In the genomic region with DNA sequence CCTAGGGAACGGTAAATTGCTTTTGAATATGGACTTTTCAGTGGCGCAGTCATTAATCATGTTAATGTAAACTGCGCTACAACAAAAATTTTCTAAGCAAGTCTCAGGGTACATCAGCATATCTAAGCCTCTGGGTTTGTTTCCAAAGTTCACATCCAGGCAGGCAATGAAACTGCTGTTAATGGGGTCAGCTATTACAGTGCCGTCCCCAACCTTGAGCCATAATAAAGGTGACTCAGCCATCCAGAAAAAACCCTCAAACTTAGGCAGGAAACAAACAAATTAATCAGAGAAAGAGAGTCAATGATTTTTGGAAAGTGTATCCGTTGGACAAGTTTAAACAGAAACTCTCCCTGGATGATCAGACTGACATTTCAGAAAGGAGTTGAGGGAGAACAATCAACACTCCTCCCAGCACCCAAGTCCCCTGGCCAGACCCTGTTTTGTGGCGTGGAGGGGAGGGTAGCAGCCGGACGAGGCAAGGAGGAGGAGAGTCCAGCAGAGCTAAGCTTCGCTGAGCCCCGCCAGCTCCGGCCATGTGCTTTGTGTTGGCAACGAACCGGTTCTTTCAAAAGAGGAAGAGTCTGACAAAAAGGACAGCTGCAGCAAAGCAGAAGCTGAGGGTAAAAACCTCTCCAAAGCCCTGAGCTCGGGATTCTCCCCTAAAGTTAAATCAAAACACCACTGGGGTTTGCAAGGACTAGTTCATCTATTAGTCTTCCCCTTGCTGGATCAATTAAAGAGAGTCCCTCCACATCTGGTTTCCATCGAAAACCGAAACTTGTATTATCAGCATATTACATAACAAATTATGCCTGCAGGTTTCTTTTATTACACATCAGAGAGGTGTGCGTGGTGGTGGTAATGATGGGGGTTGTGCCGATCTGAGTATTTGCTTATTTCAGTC, we compare ENCODE assay signal across 1 cellular context.
TF ChIP-seq lines count a peak whose summit lies in the region.

No MANE protein-coding gene starts in this region.

TF ChIP-seq in K562, 482 proteins besides CTCF, POLR2A, EP300 and RAD21 (continues in another document):
- no peak for TF ChIP-seq ZC3H4 (CRISPR knock-in tag; IDR thresholded peaks at IDR 0.05; ENCODE audit: borderline replicate concordance)
- TF ChIP-seq ZNF764 (CRISPR knock-in tag; IDR thresholded peaks at IDR 0.05; ENCODE audit: low read depth), result no peak
- TF ChIP-seq BRCA1 (IDR thresholded peaks at IDR 0.05), result no peak
- TF ChIP-seq BRCA1 (CRISPR knock-in tag; IDR thresholded peaks at IDR 0.05), result no peak
- TF ChIP-seq C11orf30 (IDR thresholded peaks at IDR 0.05; ENCODE audit: low read depth), result peak; percentile 44; the same call in 1 of the 2 replicates
- TF ChIP-seq, protein P1, sequence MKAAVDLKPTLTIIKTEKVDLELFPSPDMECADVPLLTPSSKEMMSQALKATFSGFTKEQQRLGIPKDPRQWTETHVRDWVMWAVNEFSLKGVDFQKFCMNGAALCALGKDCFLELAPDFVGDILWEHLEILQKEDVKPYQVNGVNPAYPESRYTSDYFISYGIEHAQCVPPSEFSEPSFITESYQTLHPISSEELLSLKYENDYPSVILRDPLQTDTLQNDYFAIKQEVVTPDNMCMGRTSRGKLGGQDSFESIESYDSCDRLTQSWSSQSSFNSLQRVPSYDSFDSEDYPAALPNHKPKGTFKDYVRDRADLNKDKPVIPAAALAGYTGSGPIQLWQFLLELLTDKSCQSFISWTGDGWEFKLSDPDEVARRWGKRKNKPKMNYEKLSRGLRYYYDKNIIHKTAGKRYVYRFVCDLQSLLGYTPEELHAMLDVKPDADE (conservative IDR thresholded peaks at IDR 0.05; ENCODE audit: control insufficient read depth, low read depth, low read length), result no peak
- TF ChIP-seq, protein P2, sequence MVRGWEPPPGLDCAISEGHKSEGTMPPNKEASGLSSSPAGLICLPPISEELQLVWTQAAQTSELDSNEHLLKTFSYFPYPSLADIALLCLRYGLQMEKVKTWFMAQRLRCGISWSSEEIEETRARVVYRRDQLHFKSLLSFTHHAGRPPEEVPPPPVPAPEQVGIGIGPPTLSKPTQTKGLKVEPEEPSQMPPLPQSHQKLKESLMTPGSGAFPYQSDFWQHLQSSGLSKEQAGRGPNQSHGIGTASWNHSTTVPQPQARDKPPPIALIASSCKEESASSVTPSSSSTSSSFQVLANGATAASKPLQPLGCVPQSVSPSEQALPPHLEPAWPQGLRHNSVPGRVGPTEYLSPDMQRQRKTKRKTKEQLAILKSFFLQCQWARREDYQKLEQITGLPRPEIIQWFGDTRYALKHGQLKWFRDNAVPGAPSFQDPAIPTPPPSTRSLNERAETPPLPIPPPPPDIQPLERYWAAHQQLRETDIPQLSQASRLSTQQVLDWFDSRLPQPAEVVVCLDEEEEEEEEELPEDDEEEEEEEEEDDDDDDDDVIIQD (CRISPR knock-in tag; IDR thresholded peaks at IDR 0.05), result no peak
- TF ChIP-seq SMC3 (conservative IDR thresholded peaks at IDR 0.05; ENCODE audit: insufficient read depth, low read depth, low read length), result no peak
- no peak for TF ChIP-seq KAT8 (IDR thresholded peaks at IDR 0.05; ENCODE audit: low read depth)
- TF ChIP-seq PYGO2 (tag; IDR thresholded peaks at IDR 0.05), result no peak
- TF ChIP-seq, protein P3, sequence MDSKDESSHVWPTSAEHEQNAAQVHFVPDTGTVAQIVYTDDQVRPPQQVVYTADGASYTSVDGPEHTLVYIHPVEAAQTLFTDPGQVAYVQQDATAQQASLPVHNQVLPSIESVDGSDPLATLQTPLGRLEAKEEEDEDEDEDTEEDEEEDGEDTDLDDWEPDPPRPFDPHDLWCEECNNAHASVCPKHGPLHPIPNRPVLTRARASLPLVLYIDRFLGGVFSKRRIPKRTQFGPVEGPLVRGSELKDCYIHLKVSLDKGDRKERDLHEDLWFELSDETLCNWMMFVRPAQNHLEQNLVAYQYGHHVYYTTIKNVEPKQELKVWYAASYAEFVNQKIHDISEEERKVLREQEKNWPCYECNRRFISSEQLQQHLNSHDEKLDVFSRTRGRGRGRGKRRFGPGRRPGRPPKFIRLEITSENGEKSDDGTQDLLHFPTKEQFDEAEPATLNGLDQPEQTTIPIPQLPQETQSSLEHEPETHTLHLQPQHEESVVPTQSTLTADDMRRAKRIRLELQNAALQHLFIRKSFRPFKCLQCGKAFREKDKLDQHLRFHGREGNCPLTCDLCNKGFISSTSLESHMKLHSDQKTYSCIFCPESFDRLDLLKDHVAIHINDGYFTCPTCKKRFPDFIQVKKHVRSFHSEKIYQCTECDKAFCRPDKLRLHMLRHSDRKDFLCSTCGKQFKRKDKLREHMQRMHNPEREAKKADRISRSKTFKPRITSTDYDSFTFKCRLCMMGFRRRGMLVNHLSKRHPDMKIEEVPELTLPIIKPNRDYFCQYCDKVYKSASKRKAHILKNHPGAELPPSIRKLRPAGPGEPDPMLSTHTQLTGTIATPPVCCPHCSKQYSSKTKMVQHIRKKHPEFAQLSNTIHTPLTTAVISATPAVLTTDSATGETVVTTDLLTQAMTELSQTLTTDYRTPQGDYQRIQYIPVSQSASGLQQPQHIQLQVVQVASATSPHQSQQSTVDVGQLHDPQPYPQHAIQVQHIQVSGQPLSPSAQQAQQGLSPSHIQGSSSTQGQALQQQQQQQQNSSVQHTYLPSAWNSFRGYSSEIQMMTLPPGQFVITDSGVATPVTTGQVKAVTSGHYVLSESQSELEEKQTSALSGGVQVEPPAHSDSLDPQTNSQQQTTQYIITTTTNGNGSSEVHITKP (IDR thresholded peaks at IDR 0.05; ENCODE audit: partially characterized antibody), result no peak
- TF ChIP-seq CSDE1 (IDR thresholded peaks at IDR 0.05), result no peak
- no peak for TF ChIP-seq CBFA2T2 (conservative IDR thresholded peaks at IDR 0.05)
- TF ChIP-seq, protein P4, sequence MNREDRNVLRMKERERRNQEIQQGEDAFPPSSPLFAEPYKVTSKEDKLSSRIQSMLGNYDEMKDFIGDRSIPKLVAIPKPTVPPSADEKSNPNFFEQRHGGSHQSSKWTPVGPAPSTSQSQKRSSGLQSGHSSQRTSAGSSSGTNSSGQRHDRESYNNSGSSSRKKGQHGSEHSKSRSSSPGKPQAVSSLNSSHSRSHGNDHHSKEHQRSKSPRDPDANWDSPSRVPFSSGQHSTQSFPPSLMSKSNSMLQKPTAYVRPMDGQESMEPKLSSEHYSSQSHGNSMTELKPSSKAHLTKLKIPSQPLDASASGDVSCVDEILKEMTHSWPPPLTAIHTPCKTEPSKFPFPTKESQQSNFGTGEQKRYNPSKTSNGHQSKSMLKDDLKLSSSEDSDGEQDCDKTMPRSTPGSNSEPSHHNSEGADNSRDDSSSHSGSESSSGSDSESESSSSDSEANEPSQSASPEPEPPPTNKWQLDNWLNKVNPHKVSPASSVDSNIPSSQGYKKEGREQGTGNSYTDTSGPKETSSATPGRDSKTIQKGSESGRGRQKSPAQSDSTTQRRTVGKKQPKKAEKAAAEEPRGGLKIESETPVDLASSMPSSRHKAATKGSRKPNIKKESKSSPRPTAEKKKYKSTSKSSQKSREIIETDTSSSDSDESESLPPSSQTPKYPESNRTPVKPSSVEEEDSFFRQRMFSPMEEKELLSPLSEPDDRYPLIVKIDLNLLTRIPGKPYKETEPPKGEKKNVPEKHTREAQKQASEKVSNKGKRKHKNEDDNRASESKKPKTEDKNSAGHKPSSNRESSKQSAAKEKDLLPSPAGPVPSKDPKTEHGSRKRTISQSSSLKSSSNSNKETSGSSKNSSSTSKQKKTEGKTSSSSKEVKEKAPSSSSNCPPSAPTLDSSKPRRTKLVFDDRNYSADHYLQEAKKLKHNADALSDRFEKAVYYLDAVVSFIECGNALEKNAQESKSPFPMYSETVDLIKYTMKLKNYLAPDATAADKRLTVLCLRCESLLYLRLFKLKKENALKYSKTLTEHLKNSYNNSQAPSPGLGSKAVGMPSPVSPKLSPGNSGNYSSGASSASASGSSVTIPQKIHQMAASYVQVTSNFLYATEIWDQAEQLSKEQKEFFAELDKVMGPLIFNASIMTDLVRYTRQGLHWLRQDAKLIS (CRISPR knock-in tag; IDR thresholded peaks at IDR 0.05), result no peak
- no peak for TF ChIP-seq BRD9 (IDR thresholded peaks at IDR 0.05; ENCODE audit: low read depth, partially characterized antibody)
- no peak for TF ChIP-seq SREBF1 (IDR thresholded peaks at IDR 0.05; ENCODE audit: borderline replicate concordance, low read depth, low read length)
- TF ChIP-seq ZNF780A (CRISPR knock-in tag; IDR thresholded peaks at IDR 0.05), result no peak
- no peak for TF ChIP-seq U2AF1 (optimal IDR thresholded peaks at IDR 0.05; ENCODE audit: low read depth, low read length)
- 0 out of 2 replicates have a peak, but pooled peaks have one; percentile 23 for TF ChIP-seq L3MBTL2 (IDR thresholded peaks at IDR 0.05)
- TF ChIP-seq ZNF75A (CRISPR knock-in tag; IDR thresholded peaks at IDR 0.05), result no peak
- peak; percentile 77 for TF ChIP-seq MEIS2 (IDR thresholded peaks at IDR 0.05; ENCODE audit: partially characterized antibody)
- TF ChIP-seq SP2 (IDR thresholded peaks at IDR 0.05; ENCODE audit: extremely low read depth, low read depth, low read length, poor library complexity, severe bottlenecking), result no peak
- no peak for TF ChIP-seq RFX5 (IDR thresholded peaks at IDR 0.05; ENCODE audit: low read depth, low read length)
- TF ChIP-seq HIVEP1 (CRISPR knock-in tag; IDR thresholded peaks at IDR 0.05), result no peak
- TF ChIP-seq POU5F1 (IDR thresholded peaks at IDR 0.05; ENCODE audit: borderline replicate concordance, low read depth, low read length, partially characterized antibody), result no peak
- TF ChIP-seq, protein P5, sequence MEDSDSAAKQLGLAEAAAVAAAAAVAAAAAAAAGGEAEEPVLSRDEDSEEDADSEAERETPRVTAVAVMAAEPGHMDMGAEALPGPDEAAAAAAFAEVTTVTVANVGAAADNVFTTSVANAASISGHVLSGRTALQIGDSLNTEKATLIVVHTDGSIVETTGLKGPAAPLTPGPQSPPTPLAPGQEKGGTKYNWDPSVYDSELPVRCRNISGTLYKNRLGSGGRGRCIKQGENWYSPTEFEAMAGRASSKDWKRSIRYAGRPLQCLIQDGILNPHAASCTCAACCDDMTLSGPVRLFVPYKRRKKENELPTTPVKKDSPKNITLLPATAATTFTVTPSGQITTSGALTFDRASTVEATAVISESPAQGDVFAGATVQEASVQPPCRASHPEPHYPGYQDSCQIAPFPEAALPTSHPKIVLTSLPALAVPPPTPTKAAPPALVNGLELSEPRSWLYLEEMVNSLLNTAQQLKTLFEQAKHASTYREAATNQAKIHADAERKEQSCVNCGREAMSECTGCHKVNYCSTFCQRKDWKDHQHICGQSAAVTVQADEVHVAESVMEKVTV (CRISPR knock-in tag; IDR thresholded peaks at IDR 0.05), result no peak
- no peak for TF ChIP-seq ZNF174 (CRISPR knock-in tag; IDR thresholded peaks at IDR 0.05)
- no peak for TF ChIP-seq STAT5B (CRISPR knock-in tag; IDR thresholded peaks at IDR 0.05)
- TF ChIP-seq, protein P6, sequence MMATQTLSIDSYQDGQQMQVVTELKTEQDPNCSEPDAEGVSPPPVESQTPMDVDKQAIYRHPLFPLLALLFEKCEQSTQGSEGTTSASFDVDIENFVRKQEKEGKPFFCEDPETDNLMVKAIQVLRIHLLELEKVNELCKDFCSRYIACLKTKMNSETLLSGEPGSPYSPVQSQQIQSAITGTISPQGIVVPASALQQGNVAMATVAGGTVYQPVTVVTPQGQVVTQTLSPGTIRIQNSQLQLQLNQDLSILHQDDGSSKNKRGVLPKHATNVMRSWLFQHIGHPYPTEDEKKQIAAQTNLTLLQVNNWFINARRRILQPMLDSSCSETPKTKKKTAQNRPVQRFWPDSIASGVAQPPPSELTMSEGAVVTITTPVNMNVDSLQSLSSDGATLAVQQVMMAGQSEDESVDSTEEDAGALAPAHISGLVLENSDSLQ (IDR thresholded peaks at IDR 0.05), result 0 out of 2 replicates have a peak, but pooled peaks have one; percentile 34
- TF ChIP-seq, protein P7, sequence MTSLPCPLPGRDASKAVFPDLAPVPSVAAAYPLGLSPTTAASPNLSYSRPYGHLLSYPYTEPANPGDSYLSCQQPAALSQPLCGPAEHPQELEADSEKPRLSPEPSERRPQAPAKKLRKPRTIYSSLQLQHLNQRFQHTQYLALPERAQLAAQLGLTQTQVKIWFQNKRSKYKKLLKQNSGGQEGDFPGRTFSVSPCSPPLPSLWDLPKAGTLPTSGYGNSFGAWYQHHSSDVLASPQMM (CRISPR knock-in tag; IDR thresholded peaks at IDR 0.05), result no peak
- no peak for TF ChIP-seq ZNF589 (CRISPR knock-in tag; IDR thresholded peaks at IDR 0.05; ENCODE audit: low read depth)
- TF ChIP-seq SPI1 (IDR thresholded peaks at IDR 0.05; ENCODE audit: borderline replicate concordance, low read depth, low read length), result peak; percentile 58; the same call in 1 of the 2 replicates
- no peak for TF ChIP-seq HNRNPLL (IDR thresholded peaks at IDR 0.05; ENCODE audit: low read depth, low read length, poor library complexity, severe bottlenecking)
- no peak for TF ChIP-seq SUPT5H (IDR thresholded peaks at IDR 0.05)
- no peak for TF ChIP-seq EHMT2 (IDR thresholded peaks at IDR 0.05)
- no peak for TF ChIP-seq NR3C1 (CRISPR knock-in tag; IDR thresholded peaks at IDR 0.05)
- no peak for TF ChIP-seq ZFX (CRISPR knock-in tag; IDR thresholded peaks at IDR 0.05)
- TF ChIP-seq, protein P8, sequence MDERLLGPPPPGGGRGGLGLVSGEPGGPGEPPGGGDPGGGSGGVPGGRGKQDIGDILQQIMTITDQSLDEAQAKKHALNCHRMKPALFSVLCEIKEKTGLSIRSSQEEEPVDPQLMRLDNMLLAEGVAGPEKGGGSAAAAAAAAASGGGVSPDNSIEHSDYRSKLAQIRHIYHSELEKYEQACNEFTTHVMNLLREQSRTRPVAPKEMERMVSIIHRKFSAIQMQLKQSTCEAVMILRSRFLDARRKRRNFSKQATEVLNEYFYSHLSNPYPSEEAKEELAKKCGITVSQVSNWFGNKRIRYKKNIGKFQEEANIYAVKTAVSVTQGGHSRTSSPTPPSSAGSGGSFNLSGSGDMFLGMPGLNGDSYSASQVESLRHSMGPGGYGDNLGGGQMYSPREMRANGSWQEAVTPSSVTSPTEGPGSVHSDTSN (CRISPR knock-in tag; IDR thresholded peaks at IDR 0.05; ENCODE audit: low read depth), result no peak
- TF ChIP-seq, protein P8 (tag; conservative IDR thresholded peaks at IDR 0.05; ENCODE audit: low read depth), result 0 out of 2 replicates have a peak, but pooled peaks have one; percentile 67
- TF ChIP-seq, protein P9, sequence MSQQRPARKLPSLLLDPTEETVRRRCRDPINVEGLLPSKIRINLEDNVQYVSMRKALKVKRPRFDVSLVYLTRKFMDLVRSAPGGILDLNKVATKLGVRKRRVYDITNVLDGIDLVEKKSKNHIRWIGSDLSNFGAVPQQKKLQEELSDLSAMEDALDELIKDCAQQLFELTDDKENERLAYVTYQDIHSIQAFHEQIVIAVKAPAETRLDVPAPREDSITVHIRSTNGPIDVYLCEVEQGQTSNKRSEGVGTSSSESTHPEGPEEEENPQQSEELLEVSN (IDR thresholded peaks at IDR 0.05; ENCODE audit: borderline replicate concordance in 1 of 2, extremely low read depth in 1 of 2, insufficient read depth in 1 of 2, insufficient read length in 1 of 2, low read depth in 1 of 2, low read length in 1 of 2, poor library complexity in 1 of 2, severe bottlenecking in 1 of 2), result peak in 1 of 2 experiments; percentile 46
